ENCODE assay signal across 10 cellular contexts in the genomic region with DNA sequence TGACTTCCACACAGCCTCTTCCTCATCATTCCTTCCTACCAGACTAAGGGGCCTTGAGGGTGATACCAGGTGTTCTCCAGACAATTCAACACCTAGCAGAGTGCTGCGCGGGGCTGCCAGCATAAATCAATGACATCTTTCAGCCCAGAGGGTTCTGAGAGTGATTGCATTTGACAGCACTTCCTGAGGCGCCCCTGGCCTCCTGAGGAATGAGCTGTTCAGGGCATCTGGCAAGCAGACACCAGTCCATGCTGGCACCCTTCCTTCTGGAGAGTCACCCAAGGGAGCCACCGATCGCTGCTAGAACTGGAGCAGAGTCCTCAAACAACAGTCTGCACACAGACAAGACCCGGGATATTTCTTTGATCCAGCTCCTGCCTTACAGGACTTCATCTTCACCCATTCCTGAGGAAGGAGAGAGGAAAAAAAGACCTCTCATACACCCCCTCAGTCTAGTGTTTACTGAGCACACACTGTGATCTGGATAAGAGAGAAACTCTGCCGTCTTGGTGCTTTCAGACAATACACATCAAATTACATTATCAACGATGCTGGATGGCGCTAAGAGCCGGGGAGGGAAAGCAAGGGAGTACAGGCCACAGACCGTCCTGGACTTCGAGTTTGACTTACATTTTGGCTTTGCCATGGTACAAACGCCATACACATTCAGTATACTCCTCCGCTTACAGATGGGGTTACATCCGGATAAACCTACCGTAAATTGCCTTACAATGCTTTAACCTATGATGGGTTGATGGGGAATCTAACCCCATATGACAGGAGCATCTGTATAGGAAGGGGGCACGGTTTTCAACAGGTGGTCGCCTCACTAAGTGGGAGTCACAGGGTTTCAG. TPM values are rescaled to one million over a fixed set of nuclear protein-coding genes. Genes with fewer than 3 reads are reported as not detected.
DNase-seq lines count a peak whose midpoint lies in the region; ATAC-seq and TF ChIP-seq lines count a peak whose summit lies in the region.
"Had no signal": no experiment of that assay in that cellular context is flagged by ENCODE, and none has a peak within 500 bp of the region (broad histone marks: within the 10 kb centered on the region; RNA-seq: fewer than 3 reads in every experiment).

No MANE protein-coding gene starts in this region.

- no peak overlapping the region for H3K27ac ChIP-seq in OCI-LY7 (ENCODE audit: low read depth, low read length, poor library complexity, severe bottlenecking)

- TSS peak; percentile 89 for BruUV-seq in OCI-LY7 (replicated peaks; lab: Mats Ljungman, UMichigan)

- peak overlapping the region; percentile 90 for H3K4me3 Mint-ChIP-seq in progenitor cell of endocrine pancreas (ENCODE audit: low read depth)

- H3K4me1 ChIP-seq in OCI-LY7 (ENCODE audit: insufficient read depth, low read length, poor library complexity, severe bottlenecking) = peaks cover 27% of the 10 kb centered on the region

- peaks cover 19% of the 10 kb centered on the region for H3K4me1 Mint-ChIP-seq in progenitor cell of endocrine pancreas (ENCODE audit: low read depth)

- POLR2A ChIA-PET in OCI-LY7 (lab: Charles Lee) = interaction anchor here (1.5 kb wide), 2 partner anchors 307 to 322 kb away, joined by 3 to 4 read pairs; no protein-coding TSS in a partner anchor

- intact Hi-C loops in OCI-LY7 (cut with micrococcal nuclease; ENCODE audit: unreplicated experiment) = no loop called here

- H2AFZ ChIP-seq in OCI-LY7 (ENCODE audit: low read length) = no peak overlapping the region

- peaks cover 15% of the 10 kb centered on the region for H3K27me3 Mint-ChIP-seq in progenitor cell of endocrine pancreas

- peak overlapping the region; percentile 96 for H3K27ac Mint-ChIP-seq in progenitor cell of endocrine pancreas

- peak overlapping the region; percentile 84 for H3K4me2 ChIP-seq in OCI-LY7 (ENCODE audit: low read length)

- H4K20me1 ChIP-seq in OCI-LY7 (ENCODE audit: insufficient read depth, low read length) = no peaks in the 10 kb centered on the region

- H3K36me3 ChIP-seq in OCI-LY7 (ENCODE audit: insufficient read depth, low read length) = no peaks in the 10 kb centered on the region

- no peaks in the 10 kb centered on the region for H3K9me3 Mint-ChIP-seq in progenitor cell of endocrine pancreas (ENCODE audit: low read depth)

- ATAC-seq in HG02884 (IDR thresholded peaks at IDR 0.05; ENCODE audit: unreplicated experiment) = no peak

- H3K36me3 Mint-ChIP-seq in progenitor cell of endocrine pancreas (ENCODE audit: insufficient read depth) = no peaks in the 10 kb centered on the region

- H3K9me3 ChIP-seq in OCI-LY7 (ENCODE audit: low read length) = no peaks in the 10 kb centered on the region

- no peaks in the 10 kb centered on the region for H3K79me2 ChIP-seq in OCI-LY7 (ENCODE audit: insufficient read depth, low read depth, low read length)

- no peak for TF ChIP-seq CTCF in OCI-LY7 (conservative IDR thresholded peaks at IDR 0.05; ENCODE audit: low read length)
- TF ChIP-seq CTCF in epithelial cell of proximal tubule (conservative IDR thresholded peaks at IDR 0.05; ENCODE audit: low read depth, low read length) = no peak
- TF ChIP-seq CTCF in progenitor cell of endocrine pancreas (IDR thresholded peaks at IDR 0.05; ENCODE audit: unreplicated experiment) = no peak

- peak overlapping the region; percentile 80 for H3K4me3 ChIP-seq in OCI-LY7 (ENCODE audit: low read depth, low read length, poor library complexity, severe bottlenecking)
- peak overlapping the region; percentile 89 for H3K4me3 ChIP-seq in epithelial cell of proximal tubule (ENCODE audit: low read depth, low read length)

- CTCF ChIA-PET in OCI-LY7 (lab: Charles Lee; ENCODE audit: unreplicated experiment) = no interaction called here

- peak; percentile 69 for DNase-seq in DMS 273 (lab: John Stamatoyannopoulos, UW; ENCODE audit: unreplicated experiment)
- DNase-seq in DMS 273 treated with DMSO at 0.1 percent for 48 hours (lab: John Stamatoyannopoulos, UW) = no peak
- DNase-seq in OCI-LY7 (ENCODE audit: low spot score) = no peak
- DNase-seq in epithelial cell of proximal tubule (ENCODE audit: low read depth) = no peak
- no peak for DNase-seq in progenitor cell of endocrine pancreas (ENCODE audit: low spot score, unreplicated experiment)
- no peak for DNase-seq in AG08396 (ENCODE audit: low spot score)
- DNase-seq in NCI-H510A (lab: John Stamatoyannopoulos, UW) = no peak
- DNase-seq: OCI-M1 had no signal

- H3K9me2 ChIP-seq in OCI-LY7 (ENCODE audit: insufficient read depth, low read length) = no peaks in the 10 kb centered on the region

RNA-seq across cellular contexts. Expression of gene NPTX1, which starts 23.1 kb away (rescaled TPM):
- total RNA-seq in OCI-LY7 (2014; rRNA removed; shearing (Covaris generic)) = 0.22 TPM in 1 of 2 replicates, not detected in the other
- total RNA-seq in OCI-LY7 (2022) (not detected in 2 replicates), epithelial cell of proximal tubule (0.07 TPM in 1 of 2 replicates, not detected in the other), progenitor cell of endocrine pancreas (not detected in 2 replicates)
- total RNA-seq: renal cortical epithelial cell had no signal

RNA-seq across cellular contexts. Expression of gene ENDOV, which starts 38.4 kb away (rescaled TPM):
- total RNA-seq in OCI-LY7 (2014; rRNA removed; shearing (Covaris generic)) = 19.2 and 22.4 TPM in 2 replicates
- 33.1 and 39.4 TPM in 2 replicates for total RNA-seq in OCI-LY7 (2022)
- total RNA-seq in epithelial cell of proximal tubule = 8.5 and 13.5 TPM in 2 replicates
- 36.1 and 41.8 TPM in 2 replicates for total RNA-seq in progenitor cell of endocrine pancreas
